In the genomic region with DNA sequence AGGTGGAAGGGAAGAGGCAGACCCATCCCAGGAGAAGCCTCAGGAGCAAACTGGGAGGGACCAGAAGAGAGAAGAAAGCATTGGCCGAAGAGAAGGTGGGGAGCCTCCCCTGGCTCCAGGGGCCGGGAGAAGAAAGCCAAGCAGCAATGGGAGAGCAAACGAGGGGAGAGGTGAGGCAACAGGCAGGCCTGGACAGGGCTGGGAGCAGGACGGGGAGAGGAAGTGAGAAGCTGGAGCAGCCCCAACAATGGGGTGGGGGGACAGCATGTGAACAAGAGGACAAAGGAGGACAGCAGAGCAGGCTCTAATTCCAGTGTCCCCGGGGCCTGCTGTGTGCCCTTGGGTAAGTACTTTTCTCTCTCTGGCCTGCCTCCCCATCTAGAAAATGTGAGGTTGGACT, we compare ENCODE assay signal across 18 cellular contexts.
DNase-seq lines count a peak whose midpoint lies in the region; ATAC-seq, FAIRE-seq and TF ChIP-seq lines count a peak whose summit lies in the region.
"Had no signal": no experiment of that assay in that cellular context is flagged by ENCODE, and none has a peak within 500 bp of the region (broad histone marks: within the 10 kb centered on the region; RNA-seq: fewer than 3 reads in every experiment).

No MANE protein-coding gene starts in this region.

- dilution Hi-C loops in keratinocyte (cut with MboI; ENCODE audit: extremely low pct_ligation_motif_present, low sequenced_read_pairs) = no loop called here

- peak overlapping the region; percentile 3 for H2AFZ ChIP-seq in keratinocyte (ENCODE audit: control insufficient read depth, low read length)

- no peaks in the 10 kb centered on the region for H3K9me1 ChIP-seq in keratinocyte (ENCODE audit: control insufficient read depth, extremely low read depth, insufficient read depth, low read length)

- H3K27me3 ChIP-seq in bronchial epithelial cell (ENCODE audit: control insufficient read depth, insufficient read depth, low read length) (no peaks in the 10 kb centered on the region), keratinocyte (ENCODE audit: control insufficient read depth, extremely low read depth, insufficient read depth, low read length) (no peaks in the 10 kb centered on the region), brain microvascular endothelial cell (replicated peaks) (peaks cover 21% of the 10 kb centered on the region), A673 (replicated peaks; ENCODE audit: insufficient read depth, low read depth, low read length, poor library complexity) (peaks cover 16% of the 10 kb centered on the region)

- POLR2A ChIA-PET in A673 (lab: Charles Lee; ENCODE audit: low non-redundant PET) = no interaction called here

- intact Hi-C loops in A673 (cut with micrococcal nuclease; ENCODE audit: unreplicated experiment) = no loop called here

- H3K27me3 Mint-ChIP-seq in activated CD8-positive, alpha-beta memory T cell treated with anti-CD3 and anti-CD28 coated beads, Interleukin-2, amount 10 ng/mL, durations not matched to agents 7 days and 5 days = peaks cover 12% of the 10 kb centered on the region
- peaks cover 26% of the 10 kb centered on the region for H3K27me3 Mint-ChIP-seq in type B pancreatic cell

- no peak overlapping the region for H3K9ac ChIP-seq in keratinocyte (ENCODE audit: control insufficient read depth, extremely low read depth, insufficient read depth, low read length)

- no peaks in the 10 kb centered on the region for H3K4me1 Mint-ChIP-seq in activated CD8-positive, alpha-beta memory T cell treated with anti-CD3 and anti-CD28 coated beads, Interleukin-2, amount 10 ng/mL, durations not matched to agents 7 days and 5 days
- no peaks in the 10 kb centered on the region for H3K4me1 Mint-ChIP-seq in type B pancreatic cell (ENCODE audit: unreplicated experiment)
- H3K4me1 Mint-ChIP-seq: CD14-positive monocyte had no signal

- no peaks in the 10 kb centered on the region for H3K79me2 ChIP-seq in keratinocyte (ENCODE audit: control insufficient read depth, insufficient read depth, low read length)

- ATAC-seq in activated CD8-positive, alpha-beta memory T cell treated with anti-CD3 and anti-CD28 coated beads, Interleukin-2, amount 10 ng/mL, durations not matched to agents 7 days and 5 days = no peak

- peak overlapping the region; percentile 46 for H3K4me2 ChIP-seq in keratinocyte (ENCODE audit: control insufficient read depth, extremely low read depth, insufficient read depth, low read depth, low read length)

- H3K9me3 ChIP-seq in keratinocyte (ENCODE audit: control insufficient read depth, low read depth, low read length) = no peaks in the 10 kb centered on the region
- H3K9me3 ChIP-seq in A673 (ENCODE audit: low read depth, low read length, poor library complexity, severe bottlenecking) = no peaks in the 10 kb centered on the region

- no peaks in the 10 kb centered on the region for H3K9me3 Mint-ChIP-seq in activated CD8-positive, alpha-beta memory T cell treated with anti-CD3 and anti-CD28 coated beads, Interleukin-2, amount 10 ng/mL, durations not matched to agents 7 days and 5 days (ENCODE audit: low read depth)
- H3K9me3 Mint-ChIP-seq in type B pancreatic cell = no peaks in the 10 kb centered on the region
- H3K9me3 Mint-ChIP-seq: CD14-positive monocyte had no signal

- no peak overlapping the region for H3K4me3 ChIP-seq in bronchial epithelial cell (ENCODE audit: low read depth, low read length)
- no peak overlapping the region for H3K4me3 ChIP-seq in keratinocyte (ENCODE audit: control insufficient read depth in 2 of 3, extremely low read depth in 1 of 3, insufficient read depth in 2 of 3, low read depth in 1 of 3, low read length in 3 of 3)
- H3K4me3 ChIP-seq in brain microvascular endothelial cell (ENCODE audit: low read depth, low read length) = no peak overlapping the region
- H3K4me3 ChIP-seq in A673 (ENCODE audit: low read depth, low read length, poor library complexity, severe bottlenecking) = no peak overlapping the region

- peak; percentile 14 for DNase-seq in activated CD8-positive, alpha-beta memory T cell treated with anti-CD3 and anti-CD28 coated beads, Interleukin-2, amount 10 ng/mL, durations not matched to agents 7 days and 5 days
- DNase-seq in activated CD8-positive, alpha-beta memory T cell treated with anti-CD3 and anti-CD28 coated beads, Interleukin-2, amount 50 U/mL, for 4 hours = no peak
- DNase-seq in bronchial epithelial cell (ENCODE audit: low read depth) = peak; percentile 20
- DNase-seq in keratinocyte (ENCODE audit: low read depth, low spot score) = no peak
- peak; percentile 8 for DNase-seq in type B pancreatic cell (ENCODE audit: extremely low spot score, unreplicated experiment)
- no peak for DNase-seq in brain microvascular endothelial cell
- DNase-seq in GM13977 (ENCODE audit: low spot score) = no peak
- DNase-seq in A673 (ENCODE audit: low spot score) = no peak
- DNase-seq: DMS79 treated with DMSO at 0.1 percent for 48 hours, KG1, NCI-H187, NCI-H2227 treated with DMSO at 0.1 percent for 48 hours, NCI-H510A treated with DMSO at 0.1 percent for 48 hours, NCI-H82, OCI-M1 had no signal

- H4K20me1 ChIP-seq in keratinocyte (ENCODE audit: control insufficient read depth, extremely low read depth, insufficient read depth, low read length) = no peaks in the 10 kb centered on the region

- no peak overlapping the region for H3K27ac Mint-ChIP-seq in activated CD8-positive, alpha-beta memory T cell treated with anti-CD3 and anti-CD28 coated beads, Interleukin-2, amount 10 ng/mL, durations not matched to agents 7 days and 5 days
- H3K27ac Mint-ChIP-seq in type B pancreatic cell = no peak overlapping the region
- H3K27ac Mint-ChIP-seq: CD14-positive monocyte had no signal

- no peak overlapping the region for H3K4me3 Mint-ChIP-seq in activated CD8-positive, alpha-beta memory T cell treated with anti-CD3 and anti-CD28 coated beads, Interleukin-2, amount 10 ng/mL, durations not matched to agents 7 days and 5 days
- no peak overlapping the region for H3K4me3 Mint-ChIP-seq in type B pancreatic cell
- H3K4me3 Mint-ChIP-seq: CD14-positive monocyte had no signal

- no peaks in the 10 kb centered on the region for H3K36me3 Mint-ChIP-seq in activated CD8-positive, alpha-beta memory T cell treated with anti-CD3 and anti-CD28 coated beads, Interleukin-2, amount 10 ng/mL, durations not matched to agents 7 days and 5 days
- no peaks in the 10 kb centered on the region for H3K36me3 Mint-ChIP-seq in type B pancreatic cell
- H3K36me3 Mint-ChIP-seq: CD14-positive monocyte had no signal

- CTCF ChIA-PET in activated CD8-positive, alpha-beta memory T cell treated with anti-CD3 and anti-CD28 coated beads, Interleukin-2, amount 10 ng/mL, durations not matched to agents 7 days and 5 days (lab: Charles Lee) = interaction anchor here (1.1 kb wide), 1 partner anchor 58 kb away, joined by 4 read pairs; no protein-coding TSS in a partner anchor
- CTCF ChIA-PET in A673 (lab: Charles Lee) = no interaction called here

- FAIRE-seq in bronchial epithelial cell (lab: Jason Lieb, UNC) (no peak), keratinocyte (lab: Jason Lieb, UNC) (no peak)
- FAIRE-seq: H54 had no signal

- TF ChIP-seq CTCF in bronchial epithelial cell (IDR thresholded peaks at IDR 0.05; ENCODE audit: insufficient read depth, low read length, severe bottlenecking) (no peak), keratinocyte (optimal IDR thresholded peaks at IDR 0.05 in 1 of 3, IDR thresholded peaks at IDR 0.05 in 1 of 3, conservative IDR thresholded peaks at IDR 0.05 in 1 of 3; ENCODE audit: extremely low read depth in 1 of 3, insufficient read depth in 2 of 3, low read length in 3 of 3) (no peak), type B pancreatic cell (conservative IDR thresholded peaks at IDR 0.05) (no peak), brain microvascular endothelial cell (IDR thresholded peaks at IDR 0.05; ENCODE audit: low read depth, low read length, missing control alignments) (no peak), GM13977 (IDR thresholded peaks at IDR 0.05; ENCODE audit: extremely low read depth, insufficient read depth, missing control alignments) (no peak), A673 (conservative IDR thresholded peaks at IDR 0.05; ENCODE audit: low read depth, low read length) (no peak)

- no peak overlapping the region for H3K27ac ChIP-seq in keratinocyte (ENCODE audit: control insufficient read depth, insufficient read depth, low read length)
- no peak overlapping the region for H3K27ac ChIP-seq in brain microvascular endothelial cell
- no peak overlapping the region for H3K27ac ChIP-seq in A673 (ENCODE audit: low read depth, low read length, poor library complexity, severe bottlenecking)
- H3K27ac ChIP-seq: 22Rv1 had no signal

- in situ Hi-C loops in brain microvascular endothelial cell (cut with HindIII; ENCODE audit: low pct_ligation_motif_present, low sequenced_read_pairs) = no loop called here
- in situ Hi-C loops in GM13977 (cut with MboI; ENCODE audit: low pct_unique_long_range_greater_than_20kb, low sequenced_read_pairs, unreplicated experiment) = no loop called here

- BruUV-seq in A673 (replicated peaks; lab: Mats Ljungman, UMichigan) = no TSS peak

- no peaks in the 10 kb centered on the region for H3K36me3 ChIP-seq in bronchial epithelial cell (ENCODE audit: control insufficient read depth, insufficient read depth, low read length)
- H3K36me3 ChIP-seq in keratinocyte (ENCODE audit: control insufficient read depth in 2 of 2, extremely low read depth in 1 of 2, insufficient read depth in 2 of 2, low read length in 2 of 2) = no peaks in the 10 kb centered on the region
- no peaks in the 10 kb centered on the region for H3K36me3 ChIP-seq in brain microvascular endothelial cell (replicated peaks)
- no peaks in the 10 kb centered on the region for H3K36me3 ChIP-seq in A673 (ENCODE audit: insufficient read depth, low read length, poor library complexity, severe bottlenecking)

- H3K4me1 ChIP-seq in keratinocyte (ENCODE audit: control insufficient read depth, extremely low read depth, insufficient read depth, low read length) (peaks cover 32% of the 10 kb centered on the region), A673 (ENCODE audit: insufficient read depth, low read length, poor library complexity, severe bottlenecking) (no peaks in the 10 kb centered on the region)

Comparison
In these comparisons a context has a peak if more than half of its experiments do, and no peak if none do; other contexts are left out.
1. DNase-seq: peak in activated CD8-positive, alpha-beta memory T cell treated with anti-CD3 and anti-CD28 coated beads, Interleukin-2, amount 10 ng/mL, durations not matched to agents 7 days and 5 days (single experiment), bronchial epithelial cell (single experiment) and type B pancreatic cell (single experiment); none in activated CD8-positive, alpha-beta memory T cell treated with anti-CD3 and anti-CD28 coated beads, Interleukin-2, amount 50 U/mL, for 4 hours (single experiment), keratinocyte (single experiment), brain microvascular endothelial cell (single experiment), GM13977 (single experiment) and A673 (single experiment).